In the genomic region with DNA sequence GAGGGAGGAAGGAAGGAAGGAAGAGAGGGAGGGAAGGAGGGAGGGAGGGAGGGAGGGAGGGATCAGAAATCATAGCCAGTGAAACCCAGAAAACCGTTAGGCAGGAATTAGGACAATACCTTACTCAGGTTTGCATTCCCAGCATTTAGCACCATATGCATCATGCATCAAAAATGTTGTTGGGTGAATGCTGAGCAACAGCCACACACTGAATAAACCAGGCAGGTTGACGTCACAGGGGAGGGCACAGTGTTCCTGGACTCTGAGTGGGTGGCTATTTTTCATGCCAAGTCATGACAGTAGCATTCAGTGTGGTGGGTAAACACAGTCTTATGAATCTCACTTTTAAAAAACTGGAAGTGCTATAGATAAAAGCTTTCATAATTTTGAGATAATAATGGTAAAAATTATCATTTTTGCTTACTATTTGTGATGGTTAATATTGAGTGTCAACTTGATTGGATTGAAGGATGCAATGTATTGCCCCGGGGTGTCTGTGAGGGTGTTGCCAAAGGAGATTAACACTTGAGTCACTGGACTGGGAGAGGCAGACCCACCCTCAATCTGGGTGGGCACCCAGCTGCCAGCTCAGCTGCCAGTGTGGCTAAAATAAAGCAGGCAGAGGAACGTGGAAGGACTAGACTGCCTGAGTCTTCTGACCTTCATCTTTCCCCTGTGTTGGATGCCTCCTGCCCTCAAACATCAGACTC, we compare ENCODE assay signal across 9 cellular contexts.
DNase-seq lines count a peak whose midpoint lies in the region; ATAC-seq and TF ChIP-seq lines count a peak whose summit lies in the region.
"Had no signal": no experiment of that assay in that cellular context is flagged by ENCODE, and none has a peak within 500 bp of the region (broad histone marks: within the 10 kb centered on the region; RNA-seq: fewer than 3 reads in every experiment).

No MANE protein-coding gene starts in this region.

- TF ChIP-seq POLR2A in gastroesophageal sphincter (IDR thresholded peaks at IDR 0.05), result no peak

- no peak overlapping the region for H3K27ac ChIP-seq in SJCRH30
- no peak overlapping the region for H3K27ac ChIP-seq in gastroesophageal sphincter

- no peaks in the 10 kb centered on the region for H3K36me3 ChIP-seq in SJCRH30
- H3K36me3 ChIP-seq in gastroesophageal sphincter, result no peaks in the 10 kb centered on the region

- DNase-seq in HFF-Myc (ENCODE audit: extremely low read depth, low read depth) (peak; percentile 84), amniotic stem cell (lab: John Stamatoyannopoulos, UW) (peak; percentile 94), head of caudate nucleus (peak in 41 of 42 donors; percentile 16 to 88 (median 61)), stromal cell of bone marrow (ENCODE audit: low read depth) (peak; percentile 89), SJCRH30 (no peak), NCI-H1436 (lab: John Stamatoyannopoulos, UW) (no peak)
- DNase-seq: activated T-cell treated with anti-CD3 and anti-CD28 coated beads for 4 hours had no signal

- H3K4me1 ChIP-seq in SJCRH30 (no peaks in the 10 kb centered on the region), gastroesophageal sphincter (no peaks in the 10 kb centered on the region)

- ATAC-seq in gastroesophageal sphincter, result no peak
- ATAC-seq: GM12878 had no signal

- 30 to 42% methylated on average over 4 of the region's 4 CpGs for WGBS in gastroesophageal sphincter (ENCODE audit: low coverage in 1 of 2), 2 donors

- H3K9me3 ChIP-seq in SJCRH30 (replicated peaks) (no peaks in the 10 kb centered on the region), gastroesophageal sphincter (no peaks in the 10 kb centered on the region)

- H3K4me3 ChIP-seq in HFF-Myc (replicated peaks; ENCODE audit: low read depth, low read length) (no peak overlapping the region), SJCRH30 (no peak overlapping the region), gastroesophageal sphincter (no peak overlapping the region)
- H3K4me3 ChIP-seq: GM12878 had no signal

- TF ChIP-seq CTCF in HFF-Myc (IDR thresholded peaks at IDR 0.05; ENCODE audit: low read depth, low read length, missing control alignments) (no peak), gastroesophageal sphincter (IDR thresholded peaks at IDR 0.05) (no peak)

- no peak for TF ChIP-seq EP300 in gastroesophageal sphincter (IDR thresholded peaks at IDR 0.05)

- intact Hi-C loops in head of caudate nucleus (cut with DNase I), result no loop called here

- no peaks in the 10 kb centered on the region for H3K27me3 ChIP-seq in SJCRH30
- H3K27me3 ChIP-seq in gastroesophageal sphincter, result peaks cover 15% of the 10 kb centered on the region

Comparison
In these comparisons a context has a peak if more than half of its experiments do, and no peak if none do; other contexts are left out.
1. DNase-seq: peak in HFF-Myc (single experiment), amniotic stem cell (single experiment), head of caudate nucleus (41 of 42) and stromal cell of bone marrow (single experiment); none in SJCRH30 (0 of 2) and NCI-H1436 (single experiment).